ENCODE assay signal across 9 cellular contexts in genomic region chr19:4730740-4731171, GRCh38. TPM values are rescaled to one million over a fixed set of nuclear protein-coding genes. Genes with fewer than 3 reads are reported as not detected.
DNase-seq lines count a peak whose midpoint lies in the region; ATAC-seq and TF ChIP-seq lines count a peak whose summit lies in the region.
"Had no signal": no experiment of that assay in that cellular context is flagged by ENCODE, and none has a peak within 500 bp of the region (broad histone marks: within the 10 kb centered on the region; RNA-seq: fewer than 3 reads in every experiment).

No MANE protein-coding gene starts in this region.

- no peaks in the 10 kb centered on the region for H3K27me3 ChIP-seq in RWPE2 (ENCODE audit: insufficient read depth, poor library complexity, severe bottlenecking)

- no peaks in the 10 kb centered on the region for H3K4me1 ChIP-seq in RWPE2 (ENCODE audit: insufficient read depth, poor library complexity, severe bottlenecking)

- H3K4me1 Mint-ChIP-seq in stimulated activated effector memory CD8-positive, alpha-beta T cell treated with anti-CD3 and anti-CD28 coated beads, Interleukin-12 subunit alpha, Interleukin-12 subunit beta, amount 100 ng/mL, for 72 hours, result peaks cover 6% of the 10 kb centered on the region

- no peak for DNase-seq in RWPE2 (ENCODE audit: low spot score)
- peak; percentile 74 to 81 for DNase-seq in activated naive CD4-positive, alpha-beta T cell treated with anti-CD3 and anti-CD28 coated beads, Interleukin-2, amount 50 U/mL, for 72 hours (ENCODE audit: low spot score in 2 of 2)
- DNase-seq in left colon, result no peak
- peak; percentile 56 to 86 for DNase-seq in stimulated activated effector memory CD8-positive, alpha-beta T cell treated with anti-CD3 and anti-CD28 coated beads, Interleukin-12 subunit alpha, Interleukin-12 subunit beta, amount 100 ng/mL, for 72 hours (ENCODE audit: low spot score in 2 of 2)
- DNase-seq in SHP77 treated with DMSO at 0.1 percent for 48 hours (lab: John Stamatoyannopoulos, UW), result no peak

- H3K27ac Mint-ChIP-seq in activated naive CD4-positive, alpha-beta T cell treated with anti-CD3 and anti-CD28 coated beads, Interleukin-2, amount 50 U/mL, for 72 hours, result peak overlapping the region in 1 of 2 donors; percentile 63
- H3K27ac Mint-ChIP-seq in stimulated activated effector memory CD8-positive, alpha-beta T cell treated with anti-CD3 and anti-CD28 coated beads, Interleukin-12 subunit alpha, Interleukin-12 subunit beta, amount 100 ng/mL, for 72 hours, result no peak overlapping the region

- peak; percentile 54; the same call in 1 of the 3 replicates for ATAC-seq in RWPE2 (ENCODE audit: low read depth)
- peak; percentile 80 to 92 for ATAC-seq in activated naive CD4-positive, alpha-beta T cell treated with anti-CD3 and anti-CD28 coated beads, Interleukin-2, amount 50 U/mL, for 72 hours
- ATAC-seq in left colon, result peak; percentile 36
- ATAC-seq in stimulated activated effector memory CD8-positive, alpha-beta T cell treated with anti-CD3 and anti-CD28 coated beads, Interleukin-12 subunit alpha, Interleukin-12 subunit beta, amount 100 ng/mL, for 72 hours, result peak; percentile 73
- ATAC-seq in HG02840 (IDR thresholded peaks at IDR 0.05; ENCODE audit: low FRiP score, unreplicated experiment), result no peak
- no peak for ATAC-seq in HG03135 (IDR thresholded peaks at IDR 0.05; ENCODE audit: unreplicated experiment)

- no peaks in the 10 kb centered on the region for H3K36me3 ChIP-seq in RWPE2 (ENCODE audit: low read depth)

- no peak overlapping the region for H3K4me3 ChIP-seq in GM12875 (ENCODE audit: low read depth, low read length)
- H3K4me3 ChIP-seq in RWPE2 (ENCODE audit: severe bottlenecking), result no peak overlapping the region
- H3K4me3 ChIP-seq: SK-N-MC had no signal

- H3K9me3 ChIP-seq in RWPE2 (ENCODE audit: severe bottlenecking), result no peaks in the 10 kb centered on the region

- H3K4me3 Mint-ChIP-seq in stimulated activated effector memory CD8-positive, alpha-beta T cell treated with anti-CD3 and anti-CD28 coated beads, Interleukin-12 subunit alpha, Interleukin-12 subunit beta, amount 100 ng/mL, for 72 hours, result no peak overlapping the region

- no peaks in the 10 kb centered on the region for H3K36me3 Mint-ChIP-seq in activated naive CD4-positive, alpha-beta T cell treated with anti-CD3 and anti-CD28 coated beads, Interleukin-2, amount 50 U/mL, for 72 hours
- H3K36me3 Mint-ChIP-seq in stimulated activated effector memory CD8-positive, alpha-beta T cell treated with anti-CD3 and anti-CD28 coated beads, Interleukin-12 subunit alpha, Interleukin-12 subunit beta, amount 100 ng/mL, for 72 hours, result peaks cover under 1% of the 10 kb centered on the region

- TF ChIP-seq CTCF in GM12875 (IDR thresholded peaks at IDR 0.05; ENCODE audit: borderline replicate concordance, insufficient read depth, low read depth, low read length), result peak; percentile 77
- TF ChIP-seq CTCF in RWPE2 (IDR thresholded peaks at IDR 0.05; ENCODE audit: poor library complexity, severe bottlenecking), result peak; percentile 33

- H3K9me3 Mint-ChIP-seq in activated naive CD4-positive, alpha-beta T cell treated with anti-CD3 and anti-CD28 coated beads, Interleukin-2, amount 50 U/mL, for 72 hours, result no peaks in the 10 kb centered on the region
- H3K9me3 Mint-ChIP-seq in stimulated activated effector memory CD8-positive, alpha-beta T cell treated with anti-CD3 and anti-CD28 coated beads, Interleukin-12 subunit alpha, Interleukin-12 subunit beta, amount 100 ng/mL, for 72 hours, result no peaks in the 10 kb centered on the region

- no peak overlapping the region for H3K27ac ChIP-seq in RWPE2 (ENCODE audit: poor library complexity, severe bottlenecking)
- H3K27ac ChIP-seq: SK-N-MC had no signal

- intact Hi-C loops in left colon (cut with DNase I, micrococcal nuclease), result loop anchor here (5.0 to 10.0 kb wide), 3 partner anchors 54 to 72 kb away; no protein-coding TSS in a partner anchor

RNA-seq across cellular contexts. Expression of gene DPP9, which starts 7.1 kb away (rescaled TPM):
- 10 to 100 TPM; 55.2 to 59.0 TPM for total RNA-seq in activated naive CD4-positive, alpha-beta T cell treated with anti-CD3 and anti-CD28 coated beads, Interleukin-2, amount 50 U/mL, for 72 hours
- 10 to 100 TPM; 59.9 to 72.8 TPM for total RNA-seq in left colon

Comparison
In these comparisons a context has a peak if more than half of its experiments do, and no peak if none do; other contexts are left out.
1. ATAC-seq: peak in RWPE2 (single experiment), activated naive CD4-positive, alpha-beta T cell treated with anti-CD3 and anti-CD28 coated beads, Interleukin-2, amount 50 U/mL, for 72 hours (2 of 2), left colon (single experiment) and stimulated activated effector memory CD8-positive, alpha-beta T cell treated with anti-CD3 and anti-CD28 coated beads, Interleukin-12 subunit alpha, Interleukin-12 subunit beta, amount 100 ng/mL, for 72 hours (single experiment); none in HG02840 (single experiment) and HG03135 (single experiment).
2. DNase-seq: peak in activated naive CD4-positive, alpha-beta T cell treated with anti-CD3 and anti-CD28 coated beads, Interleukin-2, amount 50 U/mL, for 72 hours (2 of 2) and stimulated activated effector memory CD8-positive, alpha-beta T cell treated with anti-CD3 and anti-CD28 coated beads, Interleukin-12 subunit alpha, Interleukin-12 subunit beta, amount 100 ng/mL, for 72 hours (2 of 2); none in RWPE2 (single experiment), left colon (0 of 2) and SHP77 treated with DMSO at 0.1 percent for 48 hours (single experiment).